ENCODE assay signal across 2 cellular contexts in genomic region chr15:80778621-80778963, GRCh38.
TF ChIP-seq lines count a peak whose summit lies in the region.

No MANE protein-coding gene starts in this region.

TF ChIP-seq in A549, 52 proteins besides CTCF, POLR2A, EP300 and RAD21:
- TF ChIP-seq FOXS1 (CRISPR knock-in tag; IDR thresholded peaks at IDR 0.05), result no peak
- peak; percentile 78; the same call in 1 of the 2 replicates for TF ChIP-seq CHD4 (IDR thresholded peaks at IDR 0.05; ENCODE audit: borderline replicate concordance)
- no peak for TF ChIP-seq POLR2AphosphoS2 (conservative IDR thresholded peaks at IDR 0.05; ENCODE audit: low read length)
- TF ChIP-seq KDM1A (IDR thresholded peaks at IDR 0.05; ENCODE audit: low read depth), result peak; percentile 90
TF ChIP-seq in A549: peak in this region for 2.

TF ChIP-seq in IMR-90, 13 proteins besides CTCF, POLR2A, EP300 and RAD21:
- TF ChIP-seq RCOR1 (IDR thresholded peaks at IDR 0.05; ENCODE audit: insufficient replicate concordance, low read length) (peak; percentile 84), BHLHE40 (IDR thresholded peaks at IDR 0.05; ENCODE audit: low read depth, low read length) (no peak)
TF ChIP-seq in IMR-90: peak in this region for 1.
